In genomic region chr1:20718343-20718882, GRCh38 we compare ENCODE assay signal across 8 cellular contexts. TPM values are rescaled to one million over a fixed set of nuclear protein-coding genes. Genes with fewer than 3 reads are reported as not detected.
DNase-seq lines count a peak whose midpoint lies in the region; ATAC-seq, FAIRE-seq and TF ChIP-seq lines count a peak whose summit lies in the region.
"Not testable (repeated sequence)": the region's sequence is repeated elsewhere in the genome, so short reads cannot be mapped to it uniquely, and the experiment has no call there.

No MANE protein-coding gene starts in this region.

- CTCF ChIA-PET in K562 (lab: Yijun Ruan, JAX; ENCODE audit: low intra/inter-chr PET ratio): not testable (repeated sequence)

- in situ Hi-C loops in K562 (cut with MboI): not testable (repeated sequence)

- H3K9me3 ChIP-seq in CD4-positive, CD25-positive, alpha-beta regulatory T cell (ENCODE audit: control insufficient read depth in 2 of 2, low read length in 2 of 2); Karpas-422 (ENCODE audit: low read length); K562 (replicated peaks; ENCODE audit: control insufficient read depth, insufficient read depth, low read depth, low read length); right lobe of liver; trophoblast cell (ENCODE audit: insufficient read depth, low read depth, low read length); thyroid gland: not testable (repeated sequence)

- H3K4me2 ChIP-seq in Karpas-422 (ENCODE audit: low read depth, low read length, poor library complexity, severe bottlenecking) (peak overlapping the region; percentile 50), K562 (ENCODE audit: insufficient read depth, low read length) (peak overlapping the region; percentile 67; the same call in 1 of the 2 replicates), trophoblast cell (ENCODE audit: low read length) (peak overlapping the region; percentile 73)

- intact Hi-C loops in activated CD4-positive, alpha-beta T cell treated with anti-CD3 and anti-CD28 coated beads, Interleukin-2, amount 10 ng/mL, durations not matched to agents 24 days and 14 days (cut with micrococcal nuclease); K562 (cut with micrococcal nuclease); right lobe of liver (cut with DNase I); thyroid gland (cut with DNase I): not testable (repeated sequence)

- TF ChIP-seq EP300 in K562 (IDR thresholded peaks at IDR 0.05; ENCODE audit: low read length): not testable (repeated sequence)

- H3K4me3 Mint-ChIP-seq in CD4-positive, CD25-positive, alpha-beta regulatory T cell: peak overlapping the region; percentile 33 to 69 (median 56)
- H3K4me3 Mint-ChIP-seq in activated CD4-positive, alpha-beta T cell treated with anti-CD3 and anti-CD28 coated beads, Interleukin-2, amount 10 ng/mL, durations not matched to agents 24 days and 14 days: peak overlapping the region; percentile 71

- not testable (repeated sequence) for H2BK12ac ChIP-seq in trophoblast cell (ENCODE audit: low read length)

- not testable (repeated sequence) for H4K20me1 ChIP-seq in Karpas-422 (ENCODE audit: insufficient read depth, low read depth, low read length)
- H4K20me1 ChIP-seq in K562 (replicated peaks; ENCODE audit: control insufficient read depth, insufficient read depth, low read length): peaks cover 17% of the 10 kb centered on the region; the same call in 1 of the 2 replicates

- not testable (repeated sequence) for H2BK120ac ChIP-seq in trophoblast cell (ENCODE audit: insufficient read depth, low read length, poor library complexity)

- H3K4me3 ChIP-seq in CD4-positive, CD25-positive, alpha-beta regulatory T cell (ENCODE audit: low read depth, low read length): not testable (repeated sequence)
- peak overlapping the region; percentile 48; the same call in 1 of the 2 replicates for H3K4me3 ChIP-seq in Karpas-422 (ENCODE audit: low read length)
- peak overlapping the region; percentile 48; the same call in 1 of the 2 replicates for H3K4me3 ChIP-seq in K562
- peak overlapping the region; percentile 48 for H3K4me3 ChIP-seq in fibroblast of pulmonary artery (replicated peaks; ENCODE audit: low read depth, low read length)
- H3K4me3 ChIP-seq in right lobe of liver: peak overlapping the region in 2 of 3 donors; percentile 33 to 55
- H3K4me3 ChIP-seq in trophoblast cell (ENCODE audit: low read depth, low read length): peak overlapping the region; percentile 68
- H3K4me3 ChIP-seq in thyroid gland (replicated peaks in 1 of 3): peak overlapping the region in 2 of 3 donors; percentile 8 to 40

- not testable (repeated sequence) for DNase-seq in CD4-positive, CD25-positive, alpha-beta regulatory T cell; Karpas-422; activated CD4-positive, alpha-beta T cell treated with anti-CD3 and anti-CD28 coated beads, Interleukin-2, amount 10 ng/mL, durations not matched to agents 24 days and 14 days; K562 (ENCODE audit: extremely low read depth in 1 of 4, low spot score in 3 of 4); fibroblast of pulmonary artery (ENCODE audit: low read depth); trophoblast cell; thyroid gland
- peak in 2 of 3 donors; percentile 16 to 30 for DNase-seq in right lobe of liver

- not testable (repeated sequence) for H2AFZ ChIP-seq in Karpas-422 (ENCODE audit: low read length); trophoblast cell (ENCODE audit: insufficient read depth, low read length, poor library complexity)
- H2AFZ ChIP-seq in K562 (ENCODE audit: low read depth, low read length): peak overlapping the region; percentile 90

- FAIRE-seq in K562 (lab: Jason Lieb, UNC): not testable (repeated sequence)

- H3K27ac ChIP-seq in CD4-positive, CD25-positive, alpha-beta regulatory T cell (ENCODE audit: insufficient read depth, low read length, poor library complexity, severe bottlenecking); Karpas-422 (ENCODE audit: low read length); K562 (ENCODE audit: extremely low read depth, low read depth, low read length); right lobe of liver; trophoblast cell (ENCODE audit: low read depth, low read length): not testable (repeated sequence)
- peak overlapping the region in 2 of 3 donors; percentile 38 to 46 for H3K27ac ChIP-seq in thyroid gland

- 34% methylated on average over 16 of the region's 17 CpGs for WGBS in K562 (ENCODE audit: insufficient coverage, low coverage, missing lambda C conversion rate)
- 65% methylated on average over 5 of the region's 17 CpGs for WGBS in right lobe of liver (ENCODE audit: insufficient coverage, low coverage, low lambda C conversion rate, missing lambda C conversion rate)
- WGBS in trophoblast cell (ENCODE audit: extremely low coverage, insufficient coverage, insufficient read length): no CpG with 5 or more reads among the region's 17 CpGs
- WGBS in thyroid gland, 2 donors: 85 to 93% methylated on average over 3 to 7 of the region's 17 CpGs

- H3K4me1 ChIP-seq in CD4-positive, CD25-positive, alpha-beta regulatory T cell (ENCODE audit: control insufficient read depth, insufficient read depth, low read length, poor library complexity, severe bottlenecking); Karpas-422 (ENCODE audit: low read length); right lobe of liver; trophoblast cell (ENCODE audit: control insufficient read depth in 1 of 2, insufficient read depth in 2 of 2, low read length in 2 of 2): not testable (repeated sequence)
- H3K4me1 ChIP-seq in K562 (replicated peaks in 1 of 2; ENCODE audit: control insufficient read depth in 2 of 2, insufficient read depth in 2 of 2, low read length in 2 of 2) (peaks cover 0 to 47% of the 10 kb centered on the region in 2 experiments; a peak in 2 of 5 replicates), thyroid gland (peaks cover 5 to 11% of the 10 kb centered on the region in 2 donors)

- not testable (repeated sequence) for H3K9me3 Mint-ChIP-seq in CD4-positive, CD25-positive, alpha-beta regulatory T cell; activated CD4-positive, alpha-beta T cell treated with anti-CD3 and anti-CD28 coated beads, Interleukin-2, amount 10 ng/mL, durations not matched to agents 24 days and 14 days

- not testable (repeated sequence) for H4K12ac ChIP-seq in trophoblast cell (ENCODE audit: low read depth, low read length)

- TF ChIP-seq RAD21 in K562 (CRISPR knock-in tag; conservative IDR thresholded peaks at IDR 0.05 in 1 of 2, IDR thresholded peaks at IDR 0.05 in 1 of 2): not testable (repeated sequence)

- H2AK5ac ChIP-seq in trophoblast cell (ENCODE audit: low read length): not testable (repeated sequence)

- not testable (repeated sequence) for ATAC-seq in CD4-positive, CD25-positive, alpha-beta regulatory T cell (ENCODE audit: low read depth in 2 of 2); K562; right lobe of liver

- not testable (repeated sequence) for H3K79me2 ChIP-seq in Karpas-422 (ENCODE audit: low read length); K562 (ENCODE audit: control insufficient read depth, insufficient read depth, low read length); trophoblast cell (ENCODE audit: control insufficient read depth, insufficient read depth, low read length, poor library complexity)

- not testable (repeated sequence) for H3K9ac ChIP-seq in Karpas-422 (ENCODE audit: low read length); trophoblast cell (ENCODE audit: low read length)
- peak overlapping the region in 1 of 2 experiments; percentile 92; a peak in 2 of 4 replicates for H3K9ac ChIP-seq in K562 (ENCODE audit: insufficient read depth in 1 of 2, low read depth in 2 of 2, low read length in 2 of 2)

- not testable (repeated sequence) for H3K9me2 ChIP-seq in Karpas-422 (replicated peaks; ENCODE audit: insufficient read depth, low read length)

- H3K4me1 Mint-ChIP-seq in CD4-positive, CD25-positive, alpha-beta regulatory T cell: peaks cover 0 to 19% (median 7%) of the 10 kb centered on the region in 4 donors
- H3K4me1 Mint-ChIP-seq in activated CD4-positive, alpha-beta T cell treated with anti-CD3 and anti-CD28 coated beads, Interleukin-2, amount 10 ng/mL, durations not matched to agents 24 days and 14 days: not testable (repeated sequence)

- POLR2A ChIA-PET in K562 (lab: Yijun Ruan, JAX): interaction anchor here (0.7 to 2.1 kb wide), 5 partner anchors 10 to 68 kb away, joined by 3 to 9 read pairs (median 4); no protein-coding TSS in a partner anchor

- peak overlapping the region; percentile 39 for H4K8ac ChIP-seq in trophoblast cell (ENCODE audit: low read depth, low read length)

- peaks cover 44% of the 10 kb centered on the region for H3K27me3 Mint-ChIP-seq in CD4-positive, CD25-positive, alpha-beta regulatory T cell
- peaks cover 40% of the 10 kb centered on the region for H3K27me3 Mint-ChIP-seq in activated CD4-positive, alpha-beta T cell treated with anti-CD3 and anti-CD28 coated beads, Interleukin-2, amount 10 ng/mL, durations not matched to agents 24 days and 14 days

- not testable (repeated sequence) for TF ChIP-seq CTCF in K562 (IDR thresholded peaks at IDR 0.05 in 2 of 3, conservative IDR thresholded peaks at IDR 0.05 in 1 of 3; ENCODE audit: insufficient read depth in 2 of 3, low read depth in 1 of 3, low read length in 3 of 3); fibroblast of pulmonary artery (IDR thresholded peaks at IDR 0.05; ENCODE audit: low read length, missing control alignments); right lobe of liver (IDR thresholded peaks at IDR 0.05); thyroid gland (IDR thresholded peaks at IDR 0.05)

- not testable (repeated sequence) for BruUV-seq in K562 (replicated peaks; lab: Mats Ljungman, UMichigan)

- not testable (repeated sequence) for H3K9me1 ChIP-seq in K562 (ENCODE audit: control insufficient read depth, insufficient read depth, low read length)

- not testable (repeated sequence) for H2BK5ac ChIP-seq in trophoblast cell (ENCODE audit: low read depth, low read length, poor library complexity)

- H3K27ac Mint-ChIP-seq in CD4-positive, CD25-positive, alpha-beta regulatory T cell: peak overlapping the region in 1 of 3 donors; percentile 83
- H3K27ac Mint-ChIP-seq in activated CD4-positive, alpha-beta T cell treated with anti-CD3 and anti-CD28 coated beads, Interleukin-2, amount 10 ng/mL, durations not matched to agents 24 days and 14 days: not testable (repeated sequence)

- H3K79me1 ChIP-seq in trophoblast cell (ENCODE audit: low read length): not testable (repeated sequence)

- H4K91ac ChIP-seq in trophoblast cell (ENCODE audit: low read depth, low read length): peak overlapping the region; percentile 12

- not testable (repeated sequence) for H3K36me3 ChIP-seq in CD4-positive, CD25-positive, alpha-beta regulatory T cell (ENCODE audit: control insufficient read depth, insufficient read depth, low read length); Karpas-422 (ENCODE audit: insufficient read depth, low read length); K562 (ENCODE audit: control insufficient read depth, insufficient read depth, low read length); right lobe of liver; trophoblast cell (ENCODE audit: control insufficient read depth in 1 of 2, insufficient read depth in 2 of 2, low read length in 2 of 2); thyroid gland

- not testable (repeated sequence) for TF ChIP-seq POLR2A in K562 (conservative IDR thresholded peaks at IDR 0.05); right lobe of liver (IDR thresholded peaks at IDR 0.05); thyroid gland (IDR thresholded peaks at IDR 0.05)

- not testable (repeated sequence) for H3K36me3 Mint-ChIP-seq in CD4-positive, CD25-positive, alpha-beta regulatory T cell; activated CD4-positive, alpha-beta T cell treated with anti-CD3 and anti-CD28 coated beads, Interleukin-2, amount 10 ng/mL, durations not matched to agents 24 days and 14 days (ENCODE audit: low read depth)

- not testable (repeated sequence) for H3K18ac ChIP-seq in trophoblast cell (ENCODE audit: low read length)

- H3K4ac ChIP-seq in trophoblast cell (ENCODE audit: low read depth, low read length): not testable (repeated sequence)

- H3K27me3 ChIP-seq in CD4-positive, CD25-positive, alpha-beta regulatory T cell (ENCODE audit: control insufficient read depth, insufficient read depth, low read length); Karpas-422 (ENCODE audit: low read length); right lobe of liver; trophoblast cell (ENCODE audit: insufficient read depth, low read length); thyroid gland: not testable (repeated sequence)
- H3K27me3 ChIP-seq in K562 (ENCODE audit: control insufficient read depth in 2 of 2, insufficient read depth in 2 of 2, low read length in 2 of 2): peaks cover 23 to 64% of the 10 kb centered on the region in 2 experiments; a peak in 4 of 5 replicates

- not testable (repeated sequence) for H3K23ac ChIP-seq in trophoblast cell (ENCODE audit: low read length)

- not testable (repeated sequence) for H3K14ac ChIP-seq in trophoblast cell (ENCODE audit: low read length)

RNA-seq across cellular contexts. Expression of gene KIF17, which starts 0.6 kb away (rescaled TPM):
- total RNA-seq in CD4-positive, CD25-positive, alpha-beta regulatory T cell: not detected
- not detected for polyA plus RNA-seq in CD4-positive, CD25-positive, alpha-beta regulatory T cell
- total RNA-seq in Karpas-422 (2014; rRNA removed; shearing (Covaris generic); ENCODE audit: low replicate concordance): not detected in 2 replicates
- not detected in 2 replicates for total RNA-seq in activated CD4-positive, alpha-beta T cell treated with anti-CD3 and anti-CD28 coated beads, Interleukin-2, amount 10 ng/mL, durations not matched to agents 24 days and 14 days
- 0.69 TPM in 1 of 2 replicates, not detected in the other for total RNA-seq in K562 (2011; cell fraction: chromatin; rRNA removed; ENCODE audit: low replicate concordance)
- 0.50 and 0.66 TPM in 2 replicates for total RNA-seq in K562 (2011; cell fraction: nucleolus; rRNA removed)
- total RNA-seq in K562 (2011; cell fraction: nucleoplasm; rRNA removed): 0.22 TPM in 1 of 2 replicates, not detected in the other
- total RNA-seq in K562 (2014; rRNA removed) (0.12 TPM in 1 of 2 replicates, not detected in the other), K562 (2014; rRNA removed; fragmentation: Illumina TruSeq; extraction: Trizol) (not detected in 2 replicates), K562 (2015; rRNA removed; fragmentation: Illumina TruSeq; extraction: Trizol) (not detected in 2 replicates), K562 (2021) (0.11 and 0.47 TPM in 2 replicates), right lobe of liver (1 to 10 TPM; 1.0 to 3.2 (median 1.3) TPM), thyroid gland (10 to 100 TPM in 1 of 4 donors, 1 to 10 TPM in 3; 7.5 to 11.5 (median 8.6) TPM)
- polyA plus RNA-seq in K562 (2011; rRNA removed) (0.08 and 0.10 TPM in 2 replicates), K562 (2014; fragmentation: Illumina TruSeq; extraction: Trizol) (0.04 TPM in 1 of 2 replicates, not detected in the other), K562 (2014; fragmentation: Nextera tagmentation; extraction: Ambion mirVana) (under 1 TPM in 1 of 2 experiments, not detected in 1; 0.04 TPM), K562 (2014; rRNA removed) (0.27 TPM in 1 of 2 replicates, not detected in the other)
- polyA plus RNA-seq in K562 (2011; cell fraction: cytosol; rRNA removed): 0.06 and 0.31 TPM in 2 replicates
- polyA plus RNA-seq in K562 (2011; cell fraction: nucleus; rRNA removed): 0.17 and 0.50 TPM in 2 replicates
- polyA plus RNA-seq in K562 (2012): 0.10 and 0.28 TPM in 2 replicates
- polyA minus RNA-seq in K562 (2011; rRNA and poly(A)+ RNA removed): 0.36 and 0.46 TPM in 2 replicates
- polyA minus RNA-seq in K562 (2011; cell fraction: cytosol; rRNA and poly(A)+ RNA removed): 0.29 TPM in 1 of 2 replicates, not detected in the other
- 0.11 and 0.27 TPM in 2 replicates for polyA minus RNA-seq in K562 (2011; cell fraction: nucleus; rRNA and poly(A)+ RNA removed)
- polyA plus RNA-seq in trophoblast cell (2013): 1.4 TPM in 2 replicates

RNA-seq across cellular contexts. Expression of gene SH2D5, which starts 14.1 kb away (rescaled TPM):
- total RNA-seq in CD4-positive, CD25-positive, alpha-beta regulatory T cell: not detected
- polyA plus RNA-seq in CD4-positive, CD25-positive, alpha-beta regulatory T cell: not detected
- total RNA-seq in Karpas-422 (2014; rRNA removed; shearing (Covaris generic); ENCODE audit: low replicate concordance): 0.07 TPM in 1 of 2 replicates, not detected in the other
- total RNA-seq in activated CD4-positive, alpha-beta T cell treated with anti-CD3 and anti-CD28 coated beads, Interleukin-2, amount 10 ng/mL, durations not matched to agents 24 days and 14 days: 0.23 and 0.24 TPM in 2 replicates
- 0.25 TPM in 1 of 2 replicates, not detected in the other for total RNA-seq in K562 (2011; cell fraction: chromatin; rRNA removed; ENCODE audit: low replicate concordance)
- 0.17 and 0.26 TPM in 2 replicates for total RNA-seq in K562 (2011; cell fraction: nucleolus; rRNA removed)
- 0.22 TPM in 1 of 2 replicates, not detected in the other for total RNA-seq in K562 (2011; cell fraction: nucleoplasm; rRNA removed)
- total RNA-seq in K562 (2014; rRNA removed): not detected in 2 replicates
- total RNA-seq in K562 (2014; rRNA removed; fragmentation: Illumina TruSeq; extraction: Trizol): not detected in 2 replicates
- 0.04 TPM in 1 of 2 replicates, not detected in the other for total RNA-seq in K562 (2015; rRNA removed; fragmentation: Illumina TruSeq; extraction: Trizol)
- 0.11 TPM in 1 of 2 replicates, not detected in the other for total RNA-seq in K562 (2021)
- polyA plus RNA-seq in K562 (2011; rRNA removed): 0.03 and 0.06 TPM in 2 replicates
- 0.03 TPM in 1 of 2 replicates, not detected in the other for polyA plus RNA-seq in K562 (2011; cell fraction: cytosol; rRNA removed)
- polyA plus RNA-seq in K562 (2011; cell fraction: nucleus; rRNA removed): 0.13 and 0.15 TPM in 2 replicates
- not detected in 2 replicates for polyA plus RNA-seq in K562 (2012)
- 0.10 TPM in 1 of 2 replicates, not detected in the other for polyA plus RNA-seq in K562 (2014; fragmentation: Illumina TruSeq; extraction: Trizol)
- polyA plus RNA-seq in K562 (2014; fragmentation: Nextera tagmentation; extraction: Ambion mirVana): not detected
- not detected in 2 replicates for polyA plus RNA-seq in K562 (2014; rRNA removed)
- polyA minus RNA-seq in K562 (2011; rRNA and poly(A)+ RNA removed): not detected in 2 replicates
- polyA minus RNA-seq in K562 (2011; cell fraction: cytosol; rRNA and poly(A)+ RNA removed): not detected in 2 replicates
- 0.13 TPM in 1 of 2 replicates, not detected in the other for polyA minus RNA-seq in K562 (2011; cell fraction: nucleus; rRNA and poly(A)+ RNA removed)
- 1 to 10 TPM in 2 of 6 experiments, under 1 TPM in 1, not detected in 3; 0.80 to 1.8 (median 1.4) TPM for total RNA-seq in right lobe of liver
- polyA plus RNA-seq in trophoblast cell (2013): 2.9 and 3.1 TPM in 2 replicates
- 1 to 10 TPM in 2 of 4 donors, under 1 TPM in 2; 0.11 to 1.4 (median 0.77) TPM for total RNA-seq in thyroid gland

RNA-seq across cellular contexts. Expression of gene DDOST, which starts 57.2 kb away (rescaled TPM):
- total RNA-seq in CD4-positive, CD25-positive, alpha-beta regulatory T cell: 103 TPM
- polyA plus RNA-seq in CD4-positive, CD25-positive, alpha-beta regulatory T cell: 100 to 1,000 TPM; 254 to 283 (median 259) TPM
- 141 and 161 TPM in 2 replicates for total RNA-seq in Karpas-422 (2014; rRNA removed; shearing (Covaris generic); ENCODE audit: low replicate concordance)
- total RNA-seq in activated CD4-positive, alpha-beta T cell treated with anti-CD3 and anti-CD28 coated beads, Interleukin-2, amount 10 ng/mL, durations not matched to agents 24 days and 14 days: 170 and 177 TPM in 2 replicates
- total RNA-seq in K562 (2011; cell fraction: chromatin; rRNA removed; ENCODE audit: low replicate concordance): 175 and 296 TPM in 2 replicates
- total RNA-seq in K562 (2011; cell fraction: nucleolus; rRNA removed): 446 and 467 TPM in 2 replicates
- total RNA-seq in K562 (2011; cell fraction: nucleoplasm; rRNA removed): 312 and 382 TPM in 2 replicates
- total RNA-seq in K562 (2014; rRNA removed) (209 and 254 TPM in 2 replicates), K562 (2014; rRNA removed; fragmentation: Illumina TruSeq; extraction: Trizol) (148 and 173 TPM in 2 replicates), K562 (2015; rRNA removed; fragmentation: Illumina TruSeq; extraction: Trizol) (240 and 241 TPM in 2 replicates), K562 (2021) (204 and 214 TPM in 2 replicates), right lobe of liver (100 to 1,000 TPM in 3 of 6 experiments, 10 to 100 TPM in 3; 53.0 to 132 (median 100) TPM), thyroid gland (100 to 1,000 TPM; 182 to 299 (median 238) TPM)
- polyA plus RNA-seq in K562 (2011; rRNA removed) (260 and 287 TPM in 2 replicates), K562 (2014; fragmentation: Illumina TruSeq; extraction: Trizol) (255 and 267 TPM in 2 replicates), K562 (2014; fragmentation: Nextera tagmentation; extraction: Ambion mirVana) (100 to 1,000 TPM; 185 to 306 TPM), K562 (2014; rRNA removed) (222 and 268 TPM in 2 replicates)
- polyA plus RNA-seq in K562 (2011; cell fraction: cytosol; rRNA removed): 342 and 406 TPM in 2 replicates
- 69.7 and 99.0 TPM in 2 replicates for polyA plus RNA-seq in K562 (2011; cell fraction: nucleus; rRNA removed)
- 227 and 356 TPM in 2 replicates for polyA plus RNA-seq in K562 (2012)
- polyA minus RNA-seq in K562 (2011; rRNA and poly(A)+ RNA removed): 217 and 219 TPM in 2 replicates
- 93.0 and 124 TPM in 2 replicates for polyA minus RNA-seq in K562 (2011; cell fraction: cytosol; rRNA and poly(A)+ RNA removed)
- polyA minus RNA-seq in K562 (2011; cell fraction: nucleus; rRNA and poly(A)+ RNA removed): 35.7 and 64.2 TPM in 2 replicates
- polyA plus RNA-seq in trophoblast cell (2013): 241 and 250 TPM in 2 replicates
